In genomic region chr4:139054791-139055376, GRCh38 we compare ENCODE assay signal across 16 cellular contexts. TPM values are rescaled to one million over a fixed set of nuclear protein-coding genes. Genes with fewer than 3 reads are reported as not detected.
DNase-seq lines count a peak whose midpoint lies in the region; ATAC-seq and TF ChIP-seq lines count a peak whose summit lies in the region.
"Had no signal": no experiment of that assay in that cellular context is flagged by ENCODE, and none has a peak within 500 bp of the region (broad histone marks: within the 10 kb centered on the region; RNA-seq: fewer than 3 reads in every experiment).

No MANE protein-coding gene starts in this region.

- H3K27me3 Mint-ChIP-seq in Calu3 (ENCODE audit: unreplicated experiment) = no peaks in the 10 kb centered on the region
- no peaks in the 10 kb centered on the region for H3K27me3 Mint-ChIP-seq in endodermal cell (ENCODE audit: insufficient read depth)
- H3K27me3 Mint-ChIP-seq in neural progenitor cell (ENCODE audit: insufficient read depth, low read depth) = no peaks in the 10 kb centered on the region
- no peaks in the 10 kb centered on the region for H3K27me3 Mint-ChIP-seq in activated CD8-positive, alpha-beta T cell treated with anti-CD3 and anti-CD28 coated beads, Interleukin-2, amount 10 ng/mL, durations not matched to agents 7 days and 5 days (ENCODE audit: low read depth)

- H3K36me3 Mint-ChIP-seq in Calu3 (ENCODE audit: insufficient read depth, unreplicated experiment) (peaks cover 27% of the 10 kb centered on the region), endodermal cell (ENCODE audit: low read depth) (peaks cover 47% of the 10 kb centered on the region), neural progenitor cell (peaks cover 26% of the 10 kb centered on the region)
- H3K36me3 Mint-ChIP-seq in activated CD8-positive, alpha-beta T cell treated with anti-CD3 and anti-CD28 coated beads, Interleukin-2, amount 10 ng/mL, durations not matched to agents 7 days and 5 days (ENCODE audit: low read depth) = peaks cover 48% of the 10 kb centered on the region

- H3K4me3 ChIP-seq in endodermal cell (ENCODE audit: low read length) = peak overlapping the region; percentile 36
- no peak overlapping the region for H3K4me3 ChIP-seq in neural progenitor cell
- H3K4me3 ChIP-seq in MM.1S (ENCODE audit: low read length) = no peak overlapping the region
- H3K4me3 ChIP-seq: left lung, Peyer's patch, transverse colon had no signal

- H3K27ac ChIP-seq in endodermal cell (ENCODE audit: low read depth, low read length) = no peak overlapping the region
- H3K27ac ChIP-seq in neural progenitor cell = peak overlapping the region; percentile 20
- H3K27ac ChIP-seq in MM.1S (ENCODE audit: low read length) = no peak overlapping the region
- H3K27ac ChIP-seq: left lung, Peyer's patch, transverse colon had no signal

- H3K4me1 Mint-ChIP-seq in Calu3 (ENCODE audit: low read depth, unreplicated experiment) (peaks cover 20% of the 10 kb centered on the region), endodermal cell (peaks cover 36% of the 10 kb centered on the region), neural progenitor cell (no peaks in the 10 kb centered on the region)
- H3K4me1 Mint-ChIP-seq in activated CD8-positive, alpha-beta T cell treated with anti-CD3 and anti-CD28 coated beads, Interleukin-2, amount 10 ng/mL, durations not matched to agents 7 days and 5 days (ENCODE audit: low read depth) = peaks cover 5% of the 10 kb centered on the region

- H3K9ac ChIP-seq in endodermal cell (ENCODE audit: extremely low read depth, low read length, poor library complexity, severe bottlenecking) (no peak overlapping the region), neural progenitor cell (no peak overlapping the region), MM.1S (ENCODE audit: low read length) (no peak overlapping the region)

- no peaks in the 10 kb centered on the region for H3K9me2 ChIP-seq in MM.1S (replicated peaks; ENCODE audit: insufficient read depth, low read length)

- no peaks in the 10 kb centered on the region for H3K9me3 Mint-ChIP-seq in Calu3 (ENCODE audit: low read depth, unreplicated experiment)
- H3K9me3 Mint-ChIP-seq in endodermal cell = no peaks in the 10 kb centered on the region
- H3K9me3 Mint-ChIP-seq in neural progenitor cell = no peaks in the 10 kb centered on the region
- H3K9me3 Mint-ChIP-seq in activated CD8-positive, alpha-beta T cell treated with anti-CD3 and anti-CD28 coated beads, Interleukin-2, amount 10 ng/mL, durations not matched to agents 7 days and 5 days (ENCODE audit: insufficient read depth) = no peaks in the 10 kb centered on the region

- no peak for TF ChIP-seq CTCF in Calu3 (IDR thresholded peaks at IDR 0.05; ENCODE audit: unreplicated experiment)
- no peak for TF ChIP-seq CTCF in endodermal cell (conservative IDR thresholded peaks at IDR 0.05)
- no peak for TF ChIP-seq CTCF in neural progenitor cell (IDR thresholded peaks at IDR 0.05)
- TF ChIP-seq CTCF in MM.1S (IDR thresholded peaks at IDR 0.05; ENCODE audit: low read length) = no peak

- peaks cover 19% of the 10 kb centered on the region for H3K4me1 ChIP-seq in endodermal cell (ENCODE audit: control insufficient read depth, insufficient read depth, low read length)
- no peaks in the 10 kb centered on the region for H3K4me1 ChIP-seq in neural progenitor cell
- no peaks in the 10 kb centered on the region for H3K4me1 ChIP-seq in MM.1S (ENCODE audit: low read length)
- H3K4me1 ChIP-seq: Peyer's patch had no signal

- H3K27ac Mint-ChIP-seq in Calu3 (ENCODE audit: unreplicated experiment) (peak overlapping the region; percentile 4), endodermal cell (peak overlapping the region; percentile 7), neural progenitor cell (no peak overlapping the region)
- no peak overlapping the region for H3K27ac Mint-ChIP-seq in activated CD8-positive, alpha-beta T cell treated with anti-CD3 and anti-CD28 coated beads, Interleukin-2, amount 10 ng/mL, durations not matched to agents 7 days and 5 days

- H3K4me3 Mint-ChIP-seq in Calu3 (ENCODE audit: low read depth, unreplicated experiment) (no peak overlapping the region), endodermal cell (no peak overlapping the region), neural progenitor cell (no peak overlapping the region)
- no peak overlapping the region for H3K4me3 Mint-ChIP-seq in activated CD8-positive, alpha-beta T cell treated with anti-CD3 and anti-CD28 coated beads, Interleukin-2, amount 10 ng/mL, durations not matched to agents 7 days and 5 days

- peaks cover 7% of the 10 kb centered on the region for H3F3A ChIP-seq in neural progenitor cell (ENCODE audit: low read depth)
- no peaks in the 10 kb centered on the region for H3F3A ChIP-seq in MM.1S (ENCODE audit: insufficient read depth, low read length)

- no peak overlapping the region for H3K4me2 ChIP-seq in neural progenitor cell
- H3K4me2 ChIP-seq in MM.1S (ENCODE audit: low read depth, low read length) = no peak overlapping the region

- 80 to 85% methylated on average over 1 of the region's 1 CpG for WGBS in endodermal cell (ENCODE audit: insufficient coverage in 1 of 2, insufficient read length in 1 of 2), 2 experiments

- H3K36me3 ChIP-seq in endodermal cell (ENCODE audit: control insufficient read depth, insufficient read depth, low read length) (peaks cover 65% of the 10 kb centered on the region), neural progenitor cell (peaks cover 6% of the 10 kb centered on the region), MM.1S (replicated peaks; ENCODE audit: insufficient read depth, low read length) (no peaks in the 10 kb centered on the region; the same call in 1 of the 2 replicates)

- intact Hi-C loops in Calu3 (cut with micrococcal nuclease; ENCODE audit: unreplicated experiment) = no loop called here

- no peaks in the 10 kb centered on the region for H4K20me1 ChIP-seq in neural progenitor cell (ENCODE audit: low read depth)
- H4K20me1 ChIP-seq in MM.1S (ENCODE audit: insufficient read depth, low read length) = no peaks in the 10 kb centered on the region

- H3K79me2 ChIP-seq in neural progenitor cell (ENCODE audit: low read depth) = peaks cover 4% of the 10 kb centered on the region
- H3K79me2 ChIP-seq in MM.1S (ENCODE audit: low read length) = peaks cover 45% of the 10 kb centered on the region

- no TSS peak for BruUV-seq in Calu3 (replicated peaks; lab: Mats Ljungman, UMichigan)

- POLR2A ChIA-PET in activated CD8-positive, alpha-beta T cell treated with anti-CD3 and anti-CD28 coated beads, Interleukin-2, amount 10 ng/mL, durations not matched to agents 7 days and 5 days (lab: Charles Lee) = no interaction called here

- ATAC-seq in activated CD8-positive, alpha-beta T cell treated with anti-CD3 and anti-CD28 coated beads, Interleukin-2, amount 10 ng/mL, durations not matched to agents 7 days and 5 days = no peak
- no peak for ATAC-seq in HG02588 (IDR thresholded peaks at IDR 0.05; ENCODE audit: unreplicated experiment)
- ATAC-seq: left lung had no signal

- H2AFZ ChIP-seq in neural progenitor cell (replicated peaks) = no peak overlapping the region
- H2AFZ ChIP-seq in MM.1S (ENCODE audit: low read length) = no peak overlapping the region

- H3K9me3 ChIP-seq in endodermal cell (ENCODE audit: control insufficient read depth, low read length) (no peaks in the 10 kb centered on the region), neural progenitor cell (ENCODE audit: low read depth) (no peaks in the 10 kb centered on the region), MM.1S (replicated peaks; ENCODE audit: insufficient read depth, low read length) (no peaks in the 10 kb centered on the region)
- H3K9me3 ChIP-seq: left lung, Peyer's patch, transverse colon had no signal

- H3K27me3 ChIP-seq in endodermal cell (ENCODE audit: control insufficient read depth, insufficient read depth, low read length, poor library complexity, severe bottlenecking) (no peaks in the 10 kb centered on the region), neural progenitor cell (no peaks in the 10 kb centered on the region), MM.1S (replicated peaks; ENCODE audit: insufficient read depth, low read length) (no peaks in the 10 kb centered on the region)
- H3K27me3 ChIP-seq: left lung, Peyer's patch, transverse colon had no signal

- CTCF ChIA-PET in Calu3 (lab: Charles Lee) = no interaction called here
- CTCF ChIA-PET in activated CD8-positive, alpha-beta T cell treated with anti-CD3 and anti-CD28 coated beads, Interleukin-2, amount 10 ng/mL, durations not matched to agents 7 days and 5 days (lab: Charles Lee) = interaction anchor here (4.4 kb wide), 1 partner anchor 24 kb away, joined by 26 read pairs; no protein-coding TSS in a partner anchor

- DNase-seq in Calu3 = no peak
- peak; percentile 33 for DNase-seq in NCI-H226
- DNase-seq in endodermal cell = no peak
- DNase-seq in neural progenitor cell (ENCODE audit: low spot score) = no peak
- DNase-seq in MM.1S = no peak
- DNase-seq in NCI-H1417 (lab: John Stamatoyannopoulos, UW) = no peak
- DNase-seq in activated CD8-positive, alpha-beta T cell treated with anti-CD3 and anti-CD28 coated beads, Interleukin-2, amount 10 ng/mL, durations not matched to agents 7 days and 5 days = no peak
- DNase-seq: amygdala, DMS153, head of caudate nucleus, left lung, NCI-H2227 treated with DMSO at 0.1 percent for 48 hours, occipital lobe, Peyer's patch, transverse colon had no signal

RNA-seq across cellular contexts. Expression of gene NOCT, which starts 39.3 kb away (rescaled TPM):
- total RNA-seq in Calu3 (2022) (11.4 and 17.3 TPM in 2 replicates), endodermal cell (10 to 100 TPM; 11.7 to 22.3 TPM), neural progenitor cell (ENCODE audit: low replicate concordance) (5.7 and 9.9 TPM in 2 replicates)
- 7.1 TPM for polyA plus RNA-seq in endodermal cell (2013, experiment 1 of 2)
- 7.7 TPM for polyA plus RNA-seq in endodermal cell (2013, experiment 2 of 2)
- total RNA-seq in activated CD8-positive, alpha-beta T cell treated with anti-CD3 and anti-CD28 coated beads, Interleukin-2, amount 10 ng/mL, durations not matched to agents 7 days and 5 days = 1 to 10 TPM; 8.6 to 9.3 TPM

Comparison
In these comparisons a context has a peak if more than half of its experiments do, and no peak if none do; other contexts are left out.
1. H3K27ac Mint-ChIP-seq: peak in Calu3 (single experiment) and endodermal cell (single experiment); none in neural progenitor cell (single experiment) and activated CD8-positive, alpha-beta T cell treated with anti-CD3 and anti-CD28 coated beads, Interleukin-2, amount 10 ng/mL, durations not matched to agents 7 days and 5 days (single experiment).